18 cellular contexts compared by ENCODE assay signal in genomic region chr6:112511441-112511840, GRCh38.
"Had no signal": no experiment of that assay in that cellular context is flagged by ENCODE, and none has a peak within 500 bp of the region (broad histone marks: within the 10 kb centered on the region; RNA-seq: fewer than 3 reads in every experiment).

No MANE protein-coding gene starts in this region.

- H3K27me3 ChIP-seq: body of pancreas, gastrocnemius medialis, heart right ventricle, neutrophil had no signal

- H3K9me3 ChIP-seq: body of pancreas, gastrocnemius medialis, neutrophil had no signal

- DNase-seq: activated CD4-positive, alpha-beta memory T cell treated with anti-CD3 and anti-CD28 coated beads for 36 hours; activated CD4-positive, alpha-beta T cell treated with anti-CD3 and anti-CD28 coated beads for 36 hours; activated effector memory CD4-positive, alpha-beta T cell treated with Interleukin-2 at 50 U/mL for 16 hours; activated T-cell treated with anti-CD3 and anti-CD28 coated beads, Interleukin-2, amount 50 U/mL, for 24 hours; body of pancreas; effector CD4-positive, alpha-beta T cell; gastrocnemius medialis; heart right ventricle; islet precursor cell; left ventricle myocardium superior; mesenchymal stem cell; natural killer cell; stimulated activated CD4-positive, alpha-beta T cell treated with anti-CD3 and anti-CD28 coated beads, Interleukin-2, amount 100 ng/mL, for 48 hours; T-helper 17 cell had no signal

- H3K79me2 ChIP-seq: parathyroid adenoma had no signal

- H3K4me3 ChIP-seq: body of pancreas, coronary artery, gastrocnemius medialis, heart right ventricle had no signal

- H3K27ac ChIP-seq: body of pancreas, coronary artery, gastrocnemius medialis, heart right ventricle, neutrophil, parathyroid adenoma had no signal

- H2AFZ ChIP-seq: parathyroid adenoma had no signal

- ATAC-seq: activated CD4-positive, alpha-beta T cell treated with anti-CD3 and anti-CD28 coated beads for 36 hours; body of pancreas; gastrocnemius medialis; heart right ventricle; left ventricle myocardium superior; natural killer cell; stimulated activated memory B cell treated with anti-CD40 and anti-IgM and Interleukin-4, amounts not matched to agents 10 μg/mL and 1 μg/mL and 100 μg/mL, for 72 hours; T-helper 17 cell had no signal

- H3K4me1 ChIP-seq: body of pancreas, gastrocnemius medialis, heart right ventricle, parathyroid adenoma had no signal

- H3K36me3 ChIP-seq: gastrocnemius medialis, heart right ventricle, neutrophil had no signal
